Comparison of ENCODE assay signal across 19 cellular contexts in genomic region chr5:107074991-107075390, GRCh38.
DNase-seq lines count a peak whose midpoint lies in the region.
"Had no signal": no experiment of that assay in that cellular context is flagged by ENCODE, and none has a peak within 500 bp of the region (broad histone marks: within the 10 kb centered on the region; RNA-seq: fewer than 3 reads in every experiment).

No MANE protein-coding gene starts in this region.

- peak; percentile 14 for DNase-seq in A172 (ENCODE audit: low spot score)
- DNase-seq in LHCN-M2 (ENCODE audit: low read depth): peak; percentile 58
- peak; percentile 66 for DNase-seq in glomerular visceral epithelial cell (ENCODE audit: extremely low spot score)
- peak; percentile 16 for DNase-seq in myocyte (ENCODE audit: low read depth)
- no peak for DNase-seq in activated CD4-positive, alpha-beta T cell treated with anti-CD3 and anti-CD28 coated beads, Interleukin-2, amount 50 U/mL, for 1 hour
- DNase-seq in pons (ENCODE audit: low spot score): no peak
- no peak for DNase-seq in ureter (ENCODE audit: low spot score)
- no peak for DNase-seq in dedifferentiated amniotic fluid mesenchymal stem cell (ENCODE audit: extremely low spot score)
- DNase-seq: 8988T, DMS53, GF-D8, MM.1S, NCI-H1048, NCI-H1417 treated with DMSO at 0.1 percent for 48 hours, NCI-H187, NCI-H510A treated with DMSO at 0.1 percent for 48 hours, NCI-H748 treated with DMSO at 0.1 percent for 48 hours, SIG-M5, SK-N-SH had no signal

Comparison
In these comparisons a context has a peak if more than half of its experiments do, and no peak if none do; other contexts are left out.
1. DNase-seq: peak in A172 (single experiment), LHCN-M2 (single experiment), glomerular visceral epithelial cell (single experiment) and myocyte (single experiment); none in activated CD4-positive, alpha-beta T cell treated with anti-CD3 and anti-CD28 coated beads, Interleukin-2, amount 50 U/mL, for 1 hour (single experiment), pons (single experiment), ureter (single experiment) and dedifferentiated amniotic fluid mesenchymal stem cell (single experiment).